In the genomic region with DNA sequence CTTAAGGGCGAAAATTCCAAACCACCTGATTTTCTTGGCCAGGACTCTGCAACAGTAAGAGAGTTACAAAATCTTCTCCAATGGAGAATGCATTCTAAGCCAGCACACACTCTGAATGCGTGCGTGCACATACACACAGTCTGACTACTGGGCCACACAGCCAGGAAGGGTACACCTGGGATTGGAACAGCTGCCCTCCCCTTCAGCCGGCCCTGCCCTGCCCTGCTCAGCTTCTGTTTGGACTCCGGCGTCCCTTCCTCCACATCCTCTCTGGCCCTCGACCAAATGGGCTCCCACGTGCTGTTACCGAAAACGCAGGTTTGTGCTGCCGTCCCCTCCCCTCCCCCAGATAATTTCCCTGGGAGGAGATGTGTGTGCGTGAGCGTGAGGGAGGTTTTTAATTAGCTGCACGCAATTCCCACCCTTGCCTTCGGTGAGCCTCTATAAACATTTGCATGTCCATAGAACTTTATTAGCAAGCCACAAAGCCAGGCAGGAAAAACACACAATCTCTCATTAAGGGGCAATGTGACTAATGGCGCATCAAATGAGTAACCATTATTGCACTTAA, we compare ENCODE assay signal across 1 cellular context.
A peak's percentile ranks its signal among the peaks of the same experiment; 100 is the strongest.
TF ChIP-seq lines count a peak whose summit lies in the region.

No MANE protein-coding gene starts in this region.

TF ChIP-seq in H1, 55 proteins besides CTCF, POLR2A, EP300 and RAD21:
- no peak for TF ChIP-seq NRF1 (IDR thresholded peaks at IDR 0.05; ENCODE audit: low read depth, low read length)
- no peak for TF ChIP-seq CHD2 (IDR thresholded peaks at IDR 0.05; ENCODE audit: low read length)
- TF ChIP-seq GTF2F1 (IDR thresholded peaks at IDR 0.05; ENCODE audit: borderline replicate concordance, low read depth, low read length), result no peak
- TF ChIP-seq, protein P1, sequence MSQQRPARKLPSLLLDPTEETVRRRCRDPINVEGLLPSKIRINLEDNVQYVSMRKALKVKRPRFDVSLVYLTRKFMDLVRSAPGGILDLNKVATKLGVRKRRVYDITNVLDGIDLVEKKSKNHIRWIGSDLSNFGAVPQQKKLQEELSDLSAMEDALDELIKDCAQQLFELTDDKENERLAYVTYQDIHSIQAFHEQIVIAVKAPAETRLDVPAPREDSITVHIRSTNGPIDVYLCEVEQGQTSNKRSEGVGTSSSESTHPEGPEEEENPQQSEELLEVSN (IDR thresholded peaks at IDR 0.05), result peak; percentile 75
- TF ChIP-seq, protein P2, sequence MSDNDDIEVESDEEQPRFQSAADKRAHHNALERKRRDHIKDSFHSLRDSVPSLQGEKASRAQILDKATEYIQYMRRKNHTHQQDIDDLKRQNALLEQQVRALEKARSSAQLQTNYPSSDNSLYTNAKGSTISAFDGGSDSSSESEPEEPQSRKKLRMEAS (IDR thresholded peaks at IDR 0.05), result peak; percentile 90
- TF ChIP-seq KDM4A (IDR thresholded peaks at IDR 0.05; ENCODE audit: low read depth, low read length, severe bottlenecking), result no peak
- no peak for TF ChIP-seq SAP30 (IDR thresholded peaks at IDR 0.05; ENCODE audit: insufficient read depth, insufficient replicate concordance, low read length)
- TF ChIP-seq TCF12 (IDR thresholded peaks at IDR 0.05; ENCODE audit: low read depth, low read length), result no peak
